Comparison of ENCODE assay signal across 11 cellular contexts in the genomic region with DNA sequence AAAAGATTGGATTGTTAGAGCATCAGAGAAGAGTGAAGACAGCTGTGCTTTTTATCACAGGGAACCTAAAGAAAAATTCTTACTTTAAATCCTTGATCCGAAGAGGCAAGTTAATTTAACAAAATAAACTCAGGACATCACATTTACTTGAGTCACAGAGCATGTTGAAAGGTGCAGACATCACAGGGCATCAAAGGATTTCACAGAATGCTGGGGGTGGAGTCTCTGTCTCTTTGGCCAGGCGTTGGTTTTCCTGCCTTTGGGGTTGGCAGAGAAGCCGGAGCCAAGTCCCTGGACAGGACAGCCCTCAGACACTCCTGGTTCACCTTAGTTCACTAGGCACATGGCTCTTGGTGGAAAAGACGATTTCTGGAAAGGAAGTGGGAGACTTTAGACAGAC. TPM values are rescaled to one million over a fixed set of nuclear protein-coding genes. Genes with fewer than 3 reads are reported as not detected.
DNase-seq lines count a peak whose midpoint lies in the region; ATAC-seq and TF ChIP-seq lines count a peak whose summit lies in the region.
"Had no signal": no experiment of that assay in that cellular context is flagged by ENCODE, and none has a peak within 500 bp of the region (broad histone marks: within the 10 kb centered on the region; RNA-seq: fewer than 3 reads in every experiment).

No MANE protein-coding gene starts in this region.

- peak; percentile 53 for DNase-seq in Daoy (ENCODE audit: low read depth)
- DNase-seq in ascending aorta (ENCODE audit: low spot score in 2 of 2) = no peak
- DNase-seq in heart right ventricle = peak in 1 of 2 donors; percentile 63
- peak; percentile 79 for DNase-seq in renal cortical epithelial cell (ENCODE audit: low read depth)
- DNase-seq in NCI-H345 (lab: John Stamatoyannopoulos, UW) = no peak
- no peak for DNase-seq in T-helper 2 cell
- DNase-seq: activated CD8-positive, alpha-beta memory T cell treated with anti-CD3 and anti-CD28 coated beads, Interleukin-2, amount 10 ng/mL, durations not matched to agents 7 days and 5 days; NCI-H2171 had no signal

- peak overlapping the region; percentile 74 to 76 for H3K27ac ChIP-seq in ascending aorta
- H3K27ac ChIP-seq in heart right ventricle = peak overlapping the region; percentile 56 to 90 (median 79)
- H3K27ac ChIP-seq: parathyroid adenoma had no signal

- intact Hi-C loops in ascending aorta (cut with DNase I) = no loop called here
- intact Hi-C loops in heart right ventricle (cut with DNase I) = loop anchor here in 1 of 10 donors (10.0 kb wide), 1 partner anchor 51 kb away; no protein-coding TSS in a partner anchor

- no peaks in the 10 kb centered on the region for H3K9me3 ChIP-seq in ascending aorta
- no peaks in the 10 kb centered on the region for H3K9me3 ChIP-seq in heart right ventricle

- TF ChIP-seq CTCF in ascending aorta (IDR thresholded peaks at IDR 0.05) (no peak), heart right ventricle (IDR thresholded peaks at IDR 0.05) (no peak)

- WGBS in heart right ventricle, 2 donors = 14 to 19% methylated on average over 4 of the region's 4 CpGs

- H3K27me3 ChIP-seq in ascending aorta (no peaks in the 10 kb centered on the region), heart right ventricle (no peaks in the 10 kb centered on the region)

- H3K4me1 ChIP-seq in ascending aorta (peaks cover 12 to 40% of the 10 kb centered on the region in 2 donors), heart right ventricle (peaks cover 9 to 36% (median 27%) of the 10 kb centered on the region in 9 donors)
- H3K4me1 ChIP-seq: parathyroid adenoma had no signal

- peak overlapping the region in 1 of 2 donors; percentile 9 for H3K4me3 ChIP-seq in ascending aorta
- peak overlapping the region in 1 of 10 donors; percentile 1 for H3K4me3 ChIP-seq in heart right ventricle

- ATAC-seq in heart right ventricle (peak; percentile 76 to 94 (median 88)), GM19035 (IDR thresholded peaks at IDR 0.05; ENCODE audit: unreplicated experiment) (no peak), GM19351 (IDR thresholded peaks at IDR 0.05; ENCODE audit: unreplicated experiment) (no peak)
- ATAC-seq: activated CD8-positive, alpha-beta memory T cell treated with anti-CD3 and anti-CD28 coated beads, Interleukin-2, amount 10 ng/mL, durations not matched to agents 7 days and 5 days had no signal

- H3K36me3 ChIP-seq in ascending aorta (no peaks in the 10 kb centered on the region), heart right ventricle (no peaks in the 10 kb centered on the region)

RNA-seq across cellular contexts. Expression of gene SH3RF3, which starts 56.3 kb away (rescaled TPM):
- total RNA-seq in Daoy (2014; rRNA removed; shearing (Covaris generic)) = 3.0 and 3.3 TPM in 2 replicates
- total RNA-seq in ascending aorta (53.5 TPM), heart right ventricle (10 to 100 TPM in 1 of 10 donors, 1 to 10 TPM in 9; 5.6 to 11.5 (median 8.7) TPM), renal cortical epithelial cell (under 0.01 and 0.40 TPM in 2 replicates)
- polyA plus RNA-seq in heart right ventricle = 1 to 10 TPM; 5.0 to 8.9 TPM

Comparison
In these comparisons a context has a peak if more than half of its experiments do, and no peak if none do; other contexts are left out.
1. DNase-seq: peak in Daoy (single experiment) and renal cortical epithelial cell (single experiment); none in ascending aorta (0 of 2), NCI-H345 (single experiment) and T-helper 2 cell (0 of 5).
2. ATAC-seq: peak in heart right ventricle (8 of 8); none in GM19035 (single experiment) and GM19351 (single experiment).